1 cellular context compared by ENCODE assay signal in genomic region chr2:158457826-158458616, GRCh38.
TF ChIP-seq lines count a peak whose summit lies in the region.

No MANE protein-coding gene starts in this region.

TF ChIP-seq in K562, 482 proteins besides CTCF, POLR2A, EP300 and RAD21 (continued from another document and continues in another):
- TF ChIP-seq NONO (IDR thresholded peaks at IDR 0.05; ENCODE audit: low read depth in 2 of 2, low read length in 1 of 2): peak in 1 of 2 experiments; percentile 41; a peak in 3 of 4 replicates
- peak; percentile 86 for TF ChIP-seq PCBP1 (IDR thresholded peaks at IDR 0.05; ENCODE audit: low read depth, low read length, poor library complexity, severe bottlenecking)
- peak in 1 of 2 experiments; percentile 23; a peak in 1 of 4 replicates for TF ChIP-seq SIN3A (IDR thresholded peaks at IDR 0.05; ENCODE audit: borderline replicate concordance in 2 of 2, control insufficient read depth in 1 of 2, low read depth in 2 of 2, low read length in 2 of 2)
- TF ChIP-seq ZBTB12 (CRISPR knock-in tag; IDR thresholded peaks at IDR 0.05): no peak
- TF ChIP-seq HOMEZ (CRISPR knock-in tag; IDR thresholded peaks at IDR 0.05): no peak
- TF ChIP-seq FOXJ2 (tag; IDR thresholded peaks at IDR 0.05): no peak
- peak; percentile 37; the same call in 1 of the 2 replicates for TF ChIP-seq GATAD2B (IDR thresholded peaks at IDR 0.05; ENCODE audit: borderline replicate concordance)
- TF ChIP-seq NKRF (IDR thresholded peaks at IDR 0.05; ENCODE audit: borderline replicate concordance): peak; percentile 2; the same call in 1 of the 2 replicates
- TF ChIP-seq FIP1L1 (IDR thresholded peaks at IDR 0.05; ENCODE audit: low read depth, low read length, poor library complexity, severe bottlenecking): peak; percentile 94
- TF ChIP-seq ZNF184 (CRISPR knock-in tag; IDR thresholded peaks at IDR 0.05): no peak
- TF ChIP-seq CBFA2T3 (IDR thresholded peaks at IDR 0.05): peak; percentile 34; the same call in 1 of the 2 replicates
- peak; percentile 71 to 73 for TF ChIP-seq NRF1 (conservative IDR thresholded peaks at IDR 0.05 in 1 of 2, IDR thresholded peaks at IDR 0.05 in 1 of 2)
- TF ChIP-seq PCBP2 (IDR thresholded peaks at IDR 0.05; ENCODE audit: low read depth, low read length, poor library complexity, severe bottlenecking): no peak
- TF ChIP-seq KAT7 (CRISPR knock-in tag; IDR thresholded peaks at IDR 0.05; ENCODE audit: borderline replicate concordance): peak; percentile 88; the same call in 1 of the 2 replicates
- TF ChIP-seq REST (CRISPR knock-in tag; IDR thresholded peaks at IDR 0.05; ENCODE audit: low read depth): 0 out of 2 replicates have a peak, but pooled peaks have one; percentile 11
- TF ChIP-seq ZNF586 (CRISPR knock-in tag; conservative IDR thresholded peaks at IDR 0.05): no peak
- no peak for TF ChIP-seq FOXJ3 (CRISPR knock-in tag; IDR thresholded peaks at IDR 0.05)
- peak; percentile 98 for TF ChIP-seq CTBP1 (IDR thresholded peaks at IDR 0.05; ENCODE audit: borderline replicate concordance)
- TF ChIP-seq ZNF133 (CRISPR knock-in tag; IDR thresholded peaks at IDR 0.05): no peak
- peak in 1 of 2 experiments; percentile 23; a peak in 1 of 4 replicates for TF ChIP-seq FOXK2 (conservative IDR thresholded peaks at IDR 0.05 in 1 of 2, IDR thresholded peaks at IDR 0.05 in 1 of 2; ENCODE audit: low read depth in 2 of 2)
- no peak for TF ChIP-seq MAFG (tag; conservative IDR thresholded peaks at IDR 0.05)
- no peak for TF ChIP-seq TRIM25 (IDR thresholded peaks at IDR 0.05; ENCODE audit: borderline replicate concordance)
- no peak for TF ChIP-seq XRCC5 (IDR thresholded peaks at IDR 0.05; ENCODE audit: low read depth, low read length)
- no peak for TF ChIP-seq ZNF699 (CRISPR knock-in tag; IDR thresholded peaks at IDR 0.05; ENCODE audit: insufficient replicate concordance)
- no peak for TF ChIP-seq KLF6 (CRISPR knock-in tag; IDR thresholded peaks at IDR 0.05; ENCODE audit: borderline replicate concordance)
- TF ChIP-seq HNRNPLL (IDR thresholded peaks at IDR 0.05; ENCODE audit: low read depth, low read length, poor library complexity, severe bottlenecking): peak; percentile 80
- no peak for TF ChIP-seq ATF3 (IDR thresholded peaks at IDR 0.05)
- TF ChIP-seq ATF3 (CRISPR knock-in tag; conservative IDR thresholded peaks at IDR 0.05): 0 out of 2 replicates have a peak, but pooled peaks have one; percentile 27
- peak; percentile 49; the same call in 1 of the 2 replicates for TF ChIP-seq ELF2 (CRISPR knock-in tag; IDR thresholded peaks at IDR 0.05)
- TF ChIP-seq ZBTB9 (CRISPR knock-in tag; IDR thresholded peaks at IDR 0.05): no peak
- peak; percentile 75; the same call in 1 of the 2 replicates for TF ChIP-seq LCOR (CRISPR knock-in tag; IDR thresholded peaks at IDR 0.05)
- no peak for TF ChIP-seq MTA2 (IDR thresholded peaks at IDR 0.05; ENCODE audit: low read depth)
- no peak for TF ChIP-seq ZNF212 (CRISPR knock-in tag; IDR thresholded peaks at IDR 0.05)
- 0 out of 2 replicates have a peak, but pooled peaks have one; percentile 12 for TF ChIP-seq ZNF511 (CRISPR knock-in tag; IDR thresholded peaks at IDR 0.05)
- no peak for TF ChIP-seq HDAC8 (tag; IDR thresholded peaks at IDR 0.05)
- TF ChIP-seq E2F8 (IDR thresholded peaks at IDR 0.05; ENCODE audit: low read depth, partially characterized antibody): no peak
